12 cellular contexts compared by ENCODE assay signal in the genomic region with DNA sequence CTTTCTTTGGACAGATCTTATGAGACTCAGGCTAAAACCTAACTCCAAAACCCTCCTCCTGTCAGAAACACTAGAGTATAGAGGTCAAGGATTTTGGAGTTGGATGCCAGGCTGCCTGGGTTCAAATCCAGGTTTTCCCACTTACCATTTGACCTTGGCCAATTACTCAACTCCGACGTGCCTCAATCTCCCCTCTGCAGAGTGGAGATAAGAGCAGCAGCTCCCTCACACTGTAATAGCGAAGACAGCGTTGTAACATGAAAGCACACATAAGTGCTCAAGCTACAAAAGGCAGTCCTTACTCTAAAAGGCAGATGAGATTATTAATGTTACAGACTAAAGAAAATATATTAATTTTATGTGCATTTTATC.
DNase-seq lines count a peak whose midpoint lies in the region; TF ChIP-seq lines count a peak whose summit lies in the region.
"Had no signal": no experiment of that assay in that cellular context is flagged by ENCODE, and none has a peak within 500 bp of the region (broad histone marks: within the 10 kb centered on the region; RNA-seq: fewer than 3 reads in every experiment).

No MANE protein-coding gene starts in this region.

- H3K4me2 ChIP-seq in H9 (ENCODE audit: insufficient read depth, insufficient read length, low read length) (no peak overlapping the region), PC-9 (no peak overlapping the region)
- H3K4me2 ChIP-seq: BLaER1 treated with 17β-estradiol and CSF1 and Interleukin-3, amounts not matched to agents 10 nM and 100 nM had no signal

- CTCF ChIA-PET in PC-9 (lab: Charles Lee) = interaction anchor here (0.7 to 2.1 kb wide), 6 partner anchors 34 to 193 kb away, joined by 3 to 11 read pairs (median 4); no protein-coding TSS in a partner anchor

- H2AFZ ChIP-seq in H9 (ENCODE audit: low read length) (no peak overlapping the region), PC-9 (no peak overlapping the region)

- H2BK120ac ChIP-seq in H9 (ENCODE audit: low read depth, low read length, poor library complexity, severe bottlenecking) = no peak overlapping the region

- no peak overlapping the region for H2BK20ac ChIP-seq in H9 (ENCODE audit: low read depth, low read length, poor library complexity, severe bottlenecking)

- H3K9me3 ChIP-seq in H9 (ENCODE audit: control insufficient read depth, low read depth, low read length) = no peaks in the 10 kb centered on the region
- H3K9me3 ChIP-seq in PC-9 (ENCODE audit: insufficient read depth, low read depth) = no peaks in the 10 kb centered on the region
- no peaks in the 10 kb centered on the region for H3K9me3 ChIP-seq in endodermal cell (ENCODE audit: control insufficient read depth, low read length)

- peaks cover 0 to 2% (median 0%) of the 10 kb centered on the region in 3 experiments; a peak in 1 of 7 replicates for H3K36me3 Mint-ChIP-seq in H9 (ENCODE audit: insufficient read depth in 1 of 3, low read depth in 3 of 3)
- peaks cover 2% of the 10 kb centered on the region for H3K36me3 Mint-ChIP-seq in endodermal cell (ENCODE audit: low read depth)
- H3K36me3 Mint-ChIP-seq in osteocyte (ENCODE audit: unreplicated experiment) = peaks cover 2% of the 10 kb centered on the region

- no peaks in the 10 kb centered on the region for H3K9me3 Mint-ChIP-seq in H9
- no peaks in the 10 kb centered on the region for H3K9me3 Mint-ChIP-seq in endodermal cell
- H3K9me3 Mint-ChIP-seq in osteocyte (ENCODE audit: unreplicated experiment) = no peaks in the 10 kb centered on the region

- TF ChIP-seq CTCF in H9 (conservative IDR thresholded peaks at IDR 0.05) = no peak
- no peak for TF ChIP-seq CTCF in PC-9 (conservative IDR thresholded peaks at IDR 0.05)
- TF ChIP-seq CTCF in endodermal cell (conservative IDR thresholded peaks at IDR 0.05) = no peak
- no peak for TF ChIP-seq CTCF in osteocyte (IDR thresholded peaks at IDR 0.05)

- no peak overlapping the region for H3T11ph ChIP-seq in H9 (ENCODE audit: low read length)

- H4K20me1 ChIP-seq in H9 (ENCODE audit: control insufficient read depth, insufficient read depth, insufficient read length) (no peaks in the 10 kb centered on the region), PC-9 (ENCODE audit: insufficient read depth) (peaks cover 63% of the 10 kb centered on the region)
- H4K20me1 ChIP-seq: BLaER1 treated with 17β-estradiol and CSF1 and Interleukin-3, amounts not matched to agents 10 nM and 100 nM had no signal

- H3K27me3 Mint-ChIP-seq in H9 (ENCODE audit: low read depth) (no peaks in the 10 kb centered on the region), endodermal cell (ENCODE audit: insufficient read depth) (no peaks in the 10 kb centered on the region), osteocyte (ENCODE audit: unreplicated experiment) (no peaks in the 10 kb centered on the region)

- no peak overlapping the region for H4K5ac ChIP-seq in H9 (ENCODE audit: insufficient read length, low read depth, low read length)

- no peak overlapping the region for H4K8ac ChIP-seq in H9 (replicated peaks; ENCODE audit: insufficient read length, low read depth, low read length)

- H3K27ac ChIP-seq in H9 (ENCODE audit: insufficient read length, low read depth, low read length) (peak overlapping the region; percentile 45), PC-9 (peak overlapping the region; percentile 23; the same call in 1 of the 2 replicates), endodermal cell (ENCODE audit: low read depth, low read length) (peak overlapping the region; percentile 5)
- H3K27ac ChIP-seq: BLaER1 treated with 17β-estradiol and CSF1 and Interleukin-3, amounts not matched to agents 10 nM and 100 nM had no signal

- H3K27ac Mint-ChIP-seq in H9 (peak overlapping the region in 2 of 3 experiments; percentile 67 to 93; a peak in 3 of 7 replicates), endodermal cell (no peak overlapping the region), osteocyte (ENCODE audit: unreplicated experiment) (peak overlapping the region; percentile 68)

- H3K4me1 Mint-ChIP-seq in H9 = peaks cover 33 to 39% of the 10 kb centered on the region in 2 experiments
- peaks cover 30% of the 10 kb centered on the region for H3K4me1 Mint-ChIP-seq in endodermal cell
- peaks cover 82% of the 10 kb centered on the region for H3K4me1 Mint-ChIP-seq in osteocyte (ENCODE audit: unreplicated experiment)

- H3K4ac ChIP-seq in H9 (ENCODE audit: low read depth, low read length) = no peak overlapping the region

- H2AK5ac ChIP-seq in H9 (ENCODE audit: insufficient read length, low read length) = no peak overlapping the region

- H3K4me1 ChIP-seq in H9 (ENCODE audit: insufficient read depth, low read length) (peaks cover 6% of the 10 kb centered on the region; the same call in 1 of the 2 replicates), PC-9 (replicated peaks; ENCODE audit: insufficient read depth) (peaks cover 59% of the 10 kb centered on the region), endodermal cell (ENCODE audit: control insufficient read depth, insufficient read depth, low read length) (peaks cover 6% of the 10 kb centered on the region)

- no peak for DNase-seq in H9
- no peak for DNase-seq in PC-9
- DNase-seq in endodermal cell = peak; percentile 42
- no peak for DNase-seq in osteocyte (ENCODE audit: extremely low spot score, unreplicated experiment)
- DNase-seq in RKO (ENCODE audit: low spot score) = no peak
- DNase-seq in activated CD8-positive, alpha-beta memory T cell treated with anti-CD3 and anti-CD28 coated beads, Interleukin-2, amount 50 U/mL, for 4 hours = no peak
- DNase-seq in NCI-H128 (lab: John Stamatoyannopoulos, UW; ENCODE audit: unreplicated experiment) = no peak
- DNase-seq in NCI-H2029 treated with DMSO at 0.1 percent for 48 hours (lab: John Stamatoyannopoulos, UW) = no peak
- DNase-seq: Karpas-422, NCI-H1436 treated with DMSO at 0.1 percent for 48 hours, NCI-H526 had no signal

- H3K14ac ChIP-seq in H9 (ENCODE audit: insufficient read depth, low read length) = no peak overlapping the region

- H3K79me2 ChIP-seq in H9 (ENCODE audit: insufficient read depth, low read length) (peaks cover 2% of the 10 kb centered on the region; the same call in 1 of the 2 replicates), PC-9 (ENCODE audit: low read depth) (peaks cover 97% of the 10 kb centered on the region)

- H3K4me3 Mint-ChIP-seq in H9 (no peak overlapping the region), endodermal cell (no peak overlapping the region), osteocyte (ENCODE audit: unreplicated experiment) (no peak overlapping the region)

- intact Hi-C loops in PC-9 (cut with micrococcal nuclease; ENCODE audit: unreplicated experiment) = loop anchor here (1.0 to 5.0 kb wide), 9 partner anchors 33 to 508 kb away; no protein-coding TSS in a partner anchor

- H2BK5ac ChIP-seq in H9 (ENCODE audit: insufficient read length, low read length) = no peak overlapping the region

- H3K23me2 ChIP-seq in H9 (ENCODE audit: insufficient read length, low read depth, low read length, poor library complexity, severe bottlenecking) = no peaks in the 10 kb centered on the region

- no TSS peak for BruUV-seq in PC-9 (replicated peaks; lab: Mats Ljungman, UMichigan)

- H3K36me3 ChIP-seq in PC-9 (ENCODE audit: low read depth) (no peaks in the 10 kb centered on the region), endodermal cell (ENCODE audit: control insufficient read depth, insufficient read depth, low read length) (no peaks in the 10 kb centered on the region)
- H3K36me3 ChIP-seq: BLaER1 treated with 17β-estradiol and CSF1 and Interleukin-3, amounts not matched to agents 10 nM and 100 nM had no signal

- H3K56ac ChIP-seq in H9 (ENCODE audit: insufficient read length, low read depth, low read length) = no peak overlapping the region

- H3K79me1 ChIP-seq in H9 (ENCODE audit: insufficient read depth, low read depth, low read length, poor library complexity, severe bottlenecking) = peaks cover 3% of the 10 kb centered on the region

- H2BK15ac ChIP-seq in H9 (ENCODE audit: low read depth, low read length) = no peak overlapping the region

- no peaks in the 10 kb centered on the region for H3K9me2 ChIP-seq in PC-9 (ENCODE audit: insufficient read depth)

- WGBS in H9 (ENCODE audit: extremely low coverage, insufficient read length, low lambda C conversion rate) = no CpG with 5 or more reads among the region's 4 CpGs
- 81% methylated on average over 4 of the region's 4 CpGs; no CpG with 5 or more reads in 1 of the 2 experiments for WGBS in endodermal cell (ENCODE audit: insufficient coverage in 1 of 2, insufficient read length in 1 of 2), 2 experiments

- H3K18ac ChIP-seq in H9 (ENCODE audit: insufficient read length, low read depth, low read length) = no peak overlapping the region

- H3K4me3 ChIP-seq in PC-9 (no peak overlapping the region), endodermal cell (ENCODE audit: low read length) (no peak overlapping the region)
- H3K4me3 ChIP-seq: BLaER1 treated with 17β-estradiol and CSF1 and Interleukin-3, amounts not matched to agents 10 nM and 100 nM had no signal

- POLR2A ChIA-PET in PC-9 (lab: Charles Lee; ENCODE audit: unreplicated experiment) = interaction anchor here (0.6 to 1.0 kb wide), 3 partner anchors 43 to 192 kb away, joined by 3 to 18 read pairs (median 11); partner anchors contain the start of gene IGF2BP2

- H3K27me3 ChIP-seq in H9 (ENCODE audit: insufficient read depth, low read length) = no peaks in the 10 kb centered on the region
- H3K27me3 ChIP-seq in PC-9 (ENCODE audit: insufficient read depth, low read depth) = no peaks in the 10 kb centered on the region
- H3K27me3 ChIP-seq in endodermal cell (ENCODE audit: control insufficient read depth, insufficient read depth, low read length, poor library complexity, severe bottlenecking) = no peaks in the 10 kb centered on the region
- H3K27me3 ChIP-seq: BLaER1 treated with 17β-estradiol and CSF1 and Interleukin-3, amounts not matched to agents 10 nM and 100 nM had no signal

- no peak overlapping the region for H4K91ac ChIP-seq in H9 (ENCODE audit: insufficient read length, low read depth, low read length)

- H3K23ac ChIP-seq in H9 (ENCODE audit: insufficient read length, low read depth, low read length) = no peak overlapping the region

- H3K9ac ChIP-seq in H9 (ENCODE audit: extremely low read depth, insufficient read length, low read length) (no peak overlapping the region), endodermal cell (ENCODE audit: extremely low read depth, low read length, poor library complexity, severe bottlenecking) (no peak overlapping the region)
- H3K9ac ChIP-seq: BLaER1 treated with 17β-estradiol and CSF1 and Interleukin-3, amounts not matched to agents 10 nM and 100 nM had no signal

- peaks cover 75% of the 10 kb centered on the region for H3F3A ChIP-seq in PC-9 (ENCODE audit: insufficient read depth, low read depth)

- no peak overlapping the region for H2BK12ac ChIP-seq in H9 (ENCODE audit: insufficient read length, low read depth, low read length)
